ENCODE assay signal across 1 cellular context in the genomic region with DNA sequence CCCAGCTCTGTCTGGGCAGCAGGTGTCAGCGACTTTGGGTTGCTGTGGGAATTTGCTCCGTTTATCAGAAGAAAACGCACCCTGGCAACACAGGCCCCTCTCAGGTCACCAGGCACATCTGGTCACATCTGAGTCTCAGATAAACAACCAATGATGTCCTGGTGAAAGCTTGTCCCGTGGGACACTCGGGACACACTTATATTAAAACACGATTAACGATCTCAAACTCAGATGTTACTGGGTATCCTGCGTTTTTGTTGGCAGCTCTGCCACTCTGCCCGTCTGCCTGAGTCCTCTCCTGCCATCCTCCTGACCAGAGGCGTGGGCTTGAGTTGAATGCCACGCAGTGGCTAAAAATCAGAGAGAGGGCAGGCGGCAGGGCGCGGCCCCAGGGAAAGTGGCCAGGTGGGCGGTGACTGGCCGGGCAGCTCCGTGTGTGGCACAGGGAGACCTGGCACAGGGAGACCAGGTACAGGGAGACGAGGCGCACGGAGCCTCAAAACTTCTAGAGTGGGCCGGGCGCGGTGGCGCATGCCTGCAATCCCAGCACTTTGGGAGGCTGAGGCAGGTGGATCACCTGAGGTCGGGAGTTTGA.
TF ChIP-seq lines count a peak whose summit lies in the region.

No MANE protein-coding gene starts in this region.

TF ChIP-seq in SK-N-SH, 30 proteins besides CTCF, POLR2A, EP300 and RAD21 (continued from another document):
- TF ChIP-seq, protein P1, sequence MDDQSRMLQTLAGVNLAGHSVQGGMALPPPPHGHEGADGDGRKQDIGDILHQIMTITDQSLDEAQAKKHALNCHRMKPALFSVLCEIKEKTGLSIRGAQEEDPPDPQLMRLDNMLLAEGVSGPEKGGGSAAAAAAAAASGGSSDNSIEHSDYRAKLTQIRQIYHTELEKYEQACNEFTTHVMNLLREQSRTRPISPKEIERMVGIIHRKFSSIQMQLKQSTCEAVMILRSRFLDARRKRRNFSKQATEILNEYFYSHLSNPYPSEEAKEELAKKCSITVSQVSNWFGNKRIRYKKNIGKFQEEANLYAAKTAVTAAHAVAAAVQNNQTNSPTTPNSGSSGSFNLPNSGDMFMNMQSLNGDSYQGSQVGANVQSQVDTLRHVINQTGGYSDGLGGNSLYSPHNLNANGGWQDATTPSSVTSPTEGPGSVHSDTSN (IDR thresholded peaks at IDR 0.05) = no peak
- no peak for TF ChIP-seq TEAD4 (IDR thresholded peaks at IDR 0.05; ENCODE audit: borderline replicate concordance, insufficient read depth)
- TF ChIP-seq GATA2 (CRISPR knock-in tag; IDR thresholded peaks at IDR 0.05) = no peak
